ENCODE assay signal across 17 cellular contexts in genomic region chr9:129353697-129354336, GRCh38.
DNase-seq lines count a peak whose midpoint lies in the region; ATAC-seq and TF ChIP-seq lines count a peak whose summit lies in the region.
"Had no signal": no experiment of that assay in that cellular context is flagged by ENCODE, and none has a peak within 500 bp of the region (broad histone marks: within the 10 kb centered on the region; RNA-seq: fewer than 3 reads in every experiment).

No MANE protein-coding gene starts in this region.

- no peaks in the 10 kb centered on the region for H4K20me1 ChIP-seq in GM23248 (ENCODE audit: insufficient read depth)

- H3K36me3 ChIP-seq in GM23248 (ENCODE audit: low read depth) = no peaks in the 10 kb centered on the region
- H3K36me3 ChIP-seq: breast epithelium, lower lobe of right lung, right lobe of liver had no signal

- H3K4me1 ChIP-seq in GM23248 (ENCODE audit: insufficient read depth) = no peaks in the 10 kb centered on the region
- H3K4me1 ChIP-seq: breast epithelium, Caco-2 had no signal

- no peaks in the 10 kb centered on the region for H3K79me2 ChIP-seq in GM23248 (ENCODE audit: insufficient read depth)

- H3K9me3 Mint-ChIP-seq in glutamatergic neuron (ENCODE audit: unreplicated experiment) = peaks cover 9% of the 10 kb centered on the region

- H3K4me3 Mint-ChIP-seq in glutamatergic neuron (ENCODE audit: unreplicated experiment) = peak overlapping the region; percentile 49
- H3K4me3 Mint-ChIP-seq: stimulated activated effector memory CD8-positive, alpha-beta T cell treated with anti-CD3 and anti-CD28 coated beads, Interleukin-12 subunit alpha, Interleukin-12 subunit beta, amount 100 ng/mL, for 72 hours had no signal

- H3F3A ChIP-seq in GM23248 (ENCODE audit: insufficient read depth) = no peaks in the 10 kb centered on the region

- H3K4me1 Mint-ChIP-seq in glutamatergic neuron (ENCODE audit: low read depth, unreplicated experiment) = peaks cover under 1% of the 10 kb centered on the region

- no peak for TF ChIP-seq CTCF in glutamatergic neuron (IDR thresholded peaks at IDR 0.05; ENCODE audit: partially characterized antibody, unreplicated experiment)

- no peak overlapping the region for H3K9ac ChIP-seq in GM23248

- H2AFZ ChIP-seq in GM23248 = peak overlapping the region; percentile 75; the same call in 1 of the 2 replicates

- WGBS in GM23248 (ENCODE audit: low coverage in 1 of 2, low lambda C conversion rate in 2 of 2, missing lambda C conversion rate in 2 of 2), 2 experiments = 65 to 66% methylated on average over 11 to 12 of the region's 12 CpGs

- H3K27ac Mint-ChIP-seq in glutamatergic neuron (ENCODE audit: unreplicated experiment) = peak overlapping the region; percentile 89
- H3K27ac Mint-ChIP-seq: stimulated activated effector memory CD8-positive, alpha-beta T cell treated with anti-CD3 and anti-CD28 coated beads, Interleukin-12 subunit alpha, Interleukin-12 subunit beta, amount 100 ng/mL, for 72 hours had no signal

- no peak overlapping the region for H3K27ac ChIP-seq in GM23248
- peak overlapping the region; percentile 77 for H3K27ac ChIP-seq in angular gyrus (ENCODE audit: low read depth, low read length)
- H3K27ac ChIP-seq: lower lobe of right lung, right lobe of liver had no signal

- intact Hi-C loops in sciatic nerve (cut with DNase I) = no loop called here

- in situ Hi-C loops in GM23248 (cut with MboI) = no loop called here

- no peak overlapping the region for H3K4me3 ChIP-seq in GM23248
- H3K4me3 ChIP-seq: lower lobe of right lung, right lobe of liver had no signal

- peaks cover 5% of the 10 kb centered on the region for H3K36me3 Mint-ChIP-seq in glutamatergic neuron (ENCODE audit: unreplicated experiment)
- H3K36me3 Mint-ChIP-seq: stimulated activated effector memory CD8-positive, alpha-beta T cell treated with anti-CD3 and anti-CD28 coated beads, Interleukin-12 subunit alpha, Interleukin-12 subunit beta, amount 100 ng/mL, for 72 hours had no signal

- H3K9me2 ChIP-seq in GM23248 (ENCODE audit: insufficient read depth) = no peaks in the 10 kb centered on the region

- peak; percentile 11 for ATAC-seq in sciatic nerve
- ATAC-seq: stimulated activated effector memory CD8-positive, alpha-beta T cell treated with anti-CD3 and anti-CD28 coated beads, Interleukin-12 subunit alpha, Interleukin-12 subunit beta, amount 100 ng/mL, for 72 hours had no signal

- peaks cover 3% of the 10 kb centered on the region for H3K27me3 Mint-ChIP-seq in glutamatergic neuron (ENCODE audit: unreplicated experiment)

- DNase-seq in GM23248 (peak; percentile 36), glutamatergic neuron (no peak), sciatic nerve (ENCODE audit: low spot score) (no peak), EL (no peak), NCI-H1105 treated with DMSO at 0.1 percent for 48 hours (lab: John Stamatoyannopoulos, UW) (no peak), SW480 (ENCODE audit: low spot score) (no peak)
- no peak for DNase-seq in stimulated activated CD4-positive, alpha-beta T cell treated with anti-CD3 and anti-CD28 coated beads, Interleukin-4, amount 100 ng/mL, for 4 hours
- DNase-seq: activated CD4-positive, alpha-beta T cell treated with anti-CD3 and anti-CD28 coated beads for 1 hour; Caco-2; foreskin melanocyte; lower lobe of right lung; NCI-H1048; T-helper 2 cell had no signal

- no peak overlapping the region for H3K4me2 ChIP-seq in GM23248 (ENCODE audit: unreplicated experiment)

- H3K27me3 ChIP-seq in GM23248 (replicated peaks; ENCODE audit: insufficient read depth) = no peaks in the 10 kb centered on the region
- H3K27me3 ChIP-seq: breast epithelium, right lobe of liver had no signal

- H3K9me3 ChIP-seq in GM23248 (ENCODE audit: low read depth) = no peaks in the 10 kb centered on the region
